Comparison of ENCODE assay signal across 10 cellular contexts in the genomic region with DNA sequence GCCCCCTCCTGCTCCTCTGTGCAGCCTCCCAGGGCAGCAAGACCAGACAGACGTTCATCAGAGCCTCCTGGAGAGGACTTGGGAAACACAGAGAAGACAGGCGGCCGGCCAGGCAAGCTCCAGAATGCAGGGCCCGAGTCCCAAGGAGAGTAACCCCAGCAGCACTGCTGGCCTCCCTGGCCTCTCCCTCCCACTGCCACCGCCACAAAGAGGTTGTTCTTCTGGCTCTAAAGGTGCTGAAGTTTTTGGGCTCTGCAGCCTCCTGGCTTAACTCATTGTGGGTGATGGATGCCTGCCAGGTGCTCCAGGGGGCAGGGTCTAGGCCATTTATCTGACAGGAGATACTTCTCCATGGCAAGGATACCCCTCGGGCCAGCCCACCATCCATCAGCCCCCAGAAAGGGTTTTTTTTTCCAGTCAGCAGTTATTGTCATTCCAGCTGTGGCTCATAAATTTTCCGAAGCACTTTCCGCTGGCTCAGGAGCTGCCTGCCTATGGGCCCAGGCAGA. TPM values are rescaled to one million over a fixed set of nuclear protein-coding genes. Genes with fewer than 3 reads are reported as not detected.
DNase-seq lines count a peak whose midpoint lies in the region; ATAC-seq and TF ChIP-seq lines count a peak whose summit lies in the region.
"Had no signal": no experiment of that assay in that cellular context is flagged by ENCODE, and none has a peak within 500 bp of the region (broad histone marks: within the 10 kb centered on the region; RNA-seq: fewer than 3 reads in every experiment).

No MANE protein-coding gene starts in this region.

- no peaks in the 10 kb centered on the region for H3K9me2 ChIP-seq in hepatocyte (replicated peaks; ENCODE audit: insufficient read depth)

- peak; percentile 81 for ATAC-seq in sciatic nerve

- no peaks in the 10 kb centered on the region for H3K27me3 ChIP-seq in AG04450 (ENCODE audit: control insufficient read depth, insufficient read depth, low read length)
- H3K27me3 ChIP-seq in adrenal gland = no peaks in the 10 kb centered on the region
- no peaks in the 10 kb centered on the region for H3K27me3 ChIP-seq in hepatocyte

- H3K36me3 ChIP-seq in adrenal gland (replicated peaks in 1 of 2) = peaks cover 0 to 40% of the 10 kb centered on the region in 2 donors
- H3K36me3 ChIP-seq in hepatocyte (replicated peaks; ENCODE audit: insufficient read depth, low read depth) = no peaks in the 10 kb centered on the region

- DNase-seq in AG04450 (ENCODE audit: low read depth, low spot score) (no peak), adrenal gland (no peak), hepatocyte (ENCODE audit: low spot score) (peak; percentile 46), sciatic nerve (ENCODE audit: low spot score) (peak; percentile 73), NCI-H82 treated with DMSO at 0.1 percent for 48 hours (lab: John Stamatoyannopoulos, UW; ENCODE audit: unreplicated experiment) (no peak), Ammon's horn (ENCODE audit: low spot score) (no peak), NCI-H345 (lab: John Stamatoyannopoulos, UW) (no peak)
- DNase-seq in activated CD4-positive, alpha-beta T cell treated with anti-CD3 and anti-CD28 coated beads, Interleukin-2, amount 50 U/mL, for 48 hours = no peak
- DNase-seq: ACHN, PC-9 had no signal

- intact Hi-C loops in adrenal gland (cut with DNase I) (no loop called here), sciatic nerve (cut with DNase I) (no loop called here)

- POLR2A ChIA-PET in AG04450 (lab: Yijun Ruan, JAX) = interaction anchor here (0.7 to 1.3 kb wide), 4 partner anchors 9 to 72 kb away, joined by 3 to 9 read pairs (median 4); no protein-coding TSS in a partner anchor

- CTCF ChIA-PET in AG04450 (lab: Charles Lee) = interaction anchor here (0.8 to 1.4 kb wide), 4 partner anchors 11 to 115 kb away, joined by 3 to 9 read pairs (median 4); no protein-coding TSS in a partner anchor

- WGBS in adrenal gland, 4 donors = 29 to 83% (median 51%) methylated on average over 3 to 8 of the region's 8 CpGs
- 40% methylated on average over 8 of the region's 8 CpGs for WGBS in hepatocyte (ENCODE audit: low lambda C conversion rate, missing lambda C conversion rate)

- TF ChIP-seq POLR2A in adrenal gland (IDR thresholded peaks at IDR 0.05) = no peak

- peak overlapping the region; percentile 65 for H3K4me2 ChIP-seq in hepatocyte
- H3K4me2 ChIP-seq: PC-9 had no signal

- H3K4me1 ChIP-seq in adrenal gland (replicated peaks in 1 of 2) (peaks cover 7 to 30% of the 10 kb centered on the region in 2 donors), hepatocyte (ENCODE audit: insufficient read depth) (peaks cover 45% of the 10 kb centered on the region)

- H3K27ac ChIP-seq in AG04450 (ENCODE audit: low read depth, low read length) (peak overlapping the region; percentile 97), adrenal gland (peak overlapping the region in 4 of 5 donors; percentile 32 to 82 (median 45)), hepatocyte (peak overlapping the region; percentile 95)
- H3K27ac ChIP-seq: PC-9 had no signal

- H3K4me3 ChIP-seq in AG04450 (ENCODE audit: low read depth, low read length) (no peak overlapping the region), adrenal gland (no peak overlapping the region), hepatocyte (no peak overlapping the region)
- H3K4me3 ChIP-seq: PC-9 had no signal

- no peak overlapping the region for H2AFZ ChIP-seq in hepatocyte
- H2AFZ ChIP-seq: PC-9 had no signal

- no peaks in the 10 kb centered on the region for H3K9me3 ChIP-seq in AG04450 (ENCODE audit: control insufficient read depth, insufficient read depth, low read length)
- no peaks in the 10 kb centered on the region for H3K9me3 ChIP-seq in adrenal gland (replicated peaks in 1 of 3)
- no peaks in the 10 kb centered on the region for H3K9me3 ChIP-seq in hepatocyte (ENCODE audit: low read depth)

- H4K20me1 ChIP-seq in hepatocyte (ENCODE audit: insufficient read depth, poor library complexity, severe bottlenecking) = no peaks in the 10 kb centered on the region

- no peak for TF ChIP-seq CTCF in AG04450 (IDR thresholded peaks at IDR 0.05; ENCODE audit: low read depth, low read length)
- no peak for TF ChIP-seq CTCF in adrenal gland (IDR thresholded peaks at IDR 0.05)
- TF ChIP-seq CTCF in hepatocyte (IDR thresholded peaks at IDR 0.05; ENCODE audit: poor library complexity) = no peak

- H3K79me2 ChIP-seq in hepatocyte = no peaks in the 10 kb centered on the region

RNA-seq across cellular contexts. Expression of a gene that starts 32.0 kb away (rescaled TPM):
- polyA plus RNA-seq in AG04450 (2011; rRNA removed) = 27.5 and 34.1 TPM in 2 replicates
- polyA minus RNA-seq in AG04450 (2011; rRNA and poly(A)+ RNA removed) = 13.6 and 26.1 TPM in 2 replicates
- total RNA-seq in adrenal gland = 10 to 100 TPM in 7 of 8 donors, 1 to 10 TPM in 1; 8.5 to 52.2 (median 36.6) TPM
- polyA plus RNA-seq in adrenal gland = 10 to 100 TPM; 10.3 to 70.4 (median 10.8) TPM
- 21.9 and 35.1 TPM in 2 replicates for total RNA-seq in hepatocyte
- polyA plus RNA-seq in hepatocyte = 44.2 and 50.4 TPM in 2 replicates
- total RNA-seq in sciatic nerve = 27.1 TPM

Comparison
In these comparisons a context has a peak if more than half of its experiments do, and no peak if none do; other contexts are left out.
1. DNase-seq: peak in hepatocyte (single experiment) and sciatic nerve (single experiment); none in AG04450 (single experiment), adrenal gland (0 of 7), activated CD4-positive, alpha-beta T cell treated with anti-CD3 and anti-CD28 coated beads, Interleukin-2, amount 50 U/mL, for 48 hours (0 of 2), NCI-H82 treated with DMSO at 0.1 percent for 48 hours (single experiment), Ammon's horn (single experiment) and NCI-H345 (single experiment).
2. H3K27ac ChIP-seq: peak in every context shown above with its lines; median percentile 97 in AG04450; 95 in hepatocyte; 45 in adrenal gland.